12 cellular contexts compared by ENCODE assay signal in genomic region chr12:109595321-109595902, GRCh38. TPM values are rescaled to one million over a fixed set of nuclear protein-coding genes. Genes with fewer than 3 reads are reported as not detected.
DNase-seq lines count a peak whose midpoint lies in the region; ATAC-seq and TF ChIP-seq lines count a peak whose summit lies in the region.
"Had no signal": no experiment of that assay in that cellular context is flagged by ENCODE, and none has a peak within 500 bp of the region (broad histone marks: within the 10 kb centered on the region; RNA-seq: fewer than 3 reads in every experiment).

No MANE protein-coding gene starts in this region.

- intact Hi-C loops in CD14-positive monocyte (cut with micrococcal nuclease): no loop called here

- peaks cover 7 to 23% (median 14%) of the 10 kb centered on the region in 3 donors for H3K27me3 Mint-ChIP-seq in CD14-positive monocyte (ENCODE audit: low read depth in 3 of 3)
- H3K27me3 Mint-ChIP-seq in T-helper 17 cell: no peaks in the 10 kb centered on the region
- no peaks in the 10 kb centered on the region for H3K27me3 Mint-ChIP-seq in effector memory CD8-positive, alpha-beta T cell

- no peaks in the 10 kb centered on the region for H3K9me3 ChIP-seq in T-helper 17 cell (ENCODE audit: control insufficient read depth, low read length, poor library complexity, severe bottlenecking)
- H3K9me3 ChIP-seq: Caco-2 had no signal

- DNase-seq in CD14-positive monocyte (ENCODE audit: low spot score): no peak
- DNase-seq in GM12865 (ENCODE audit: low read depth): peak; percentile 36
- peak in 1 of 3 donors; percentile 11 for DNase-seq in T-helper 17 cell
- DNase-seq in effector memory CD8-positive, alpha-beta T cell: no peak
- no peak for DNase-seq in AG20443 (ENCODE audit: low spot score)
- DNase-seq in AG08395 (ENCODE audit: low spot score): no peak
- no peak for DNase-seq in foreskin melanocyte
- DNase-seq: Caco-2, kidney glomerular epithelial cell, T1000 had no signal

- ATAC-seq in T-helper 17 cell (peak; percentile 76), SK-N-SH treated with all-trans-retinoic acid at 6 μM for 48 hours (no peak)
- ATAC-seq in effector memory CD8-positive, alpha-beta T cell (replicated peaks): peak; percentile 57

- H3K36me3 Mint-ChIP-seq in CD14-positive monocyte: peaks cover 25 to 33% of the 10 kb centered on the region in 2 donors
- H3K36me3 Mint-ChIP-seq in T-helper 17 cell (ENCODE audit: low read depth): no peaks in the 10 kb centered on the region
- H3K36me3 Mint-ChIP-seq in effector memory CD8-positive, alpha-beta T cell (ENCODE audit: insufficient read depth): peaks cover 11% of the 10 kb centered on the region

- H3K4me1 Mint-ChIP-seq in CD14-positive monocyte: peaks cover 22% of the 10 kb centered on the region
- peaks cover 32% of the 10 kb centered on the region for H3K4me1 Mint-ChIP-seq in T-helper 17 cell
- H3K4me1 Mint-ChIP-seq in effector memory CD8-positive, alpha-beta T cell (ENCODE audit: low read depth in 2 of 2): peaks cover 23% of the 10 kb centered on the region in 2 donors

- TF ChIP-seq CTCF in CD14-positive monocyte (IDR thresholded peaks at IDR 0.05) (no peak), GM12865 (IDR thresholded peaks at IDR 0.05; ENCODE audit: insufficient read depth, low read depth, low read length, missing control alignments) (no peak)

- no peak overlapping the region for H3K4me3 ChIP-seq in GM12865 (ENCODE audit: low read depth, low read length)
- H3K4me3 ChIP-seq: cardiac muscle cell had no signal

- H3K4me3 Mint-ChIP-seq in CD14-positive monocyte (peak overlapping the region in 1 of 2 donors; percentile 62), T-helper 17 cell (peak overlapping the region; percentile 43)
- H3K4me3 Mint-ChIP-seq in effector memory CD8-positive, alpha-beta T cell: no peak overlapping the region

- peak overlapping the region in 4 of 7 donors; percentile 15 to 73 (median 48) for H3K27ac Mint-ChIP-seq in CD14-positive monocyte
- H3K27ac Mint-ChIP-seq in T-helper 17 cell: no peak overlapping the region
- peak overlapping the region in 1 of 2 donors; percentile 71 for H3K27ac Mint-ChIP-seq in effector memory CD8-positive, alpha-beta T cell

- H3K9me3 Mint-ChIP-seq in CD14-positive monocyte: peaks cover 0 to 2% (median 0%) of the 10 kb centered on the region in 7 donors
- no peaks in the 10 kb centered on the region for H3K9me3 Mint-ChIP-seq in effector memory CD8-positive, alpha-beta T cell

TF ChIP-seq in SK-N-SH treated with all-trans-retinoic acid at 6 μM for 48 hours, 23 proteins besides CTCF, POLR2A, EP300 and RAD21:
- TF ChIP-seq ZFP3 (CRISPR knock-in tag; IDR thresholded peaks at IDR 0.05): no peak
- no peak for TF ChIP-seq ZC3H10 (CRISPR knock-in tag; IDR thresholded peaks at IDR 0.05)
- no peak for TF ChIP-seq BACH2 (CRISPR knock-in tag; IDR thresholded peaks at IDR 0.05; ENCODE audit: borderline replicate concordance)
- TF ChIP-seq PPARA (CRISPR knock-in tag; IDR thresholded peaks at IDR 0.05; ENCODE audit: borderline replicate concordance): no peak
- no peak for TF ChIP-seq RARB (CRISPR knock-in tag; IDR thresholded peaks at IDR 0.05)
- no peak for TF ChIP-seq ZFP30 (CRISPR knock-in tag; IDR thresholded peaks at IDR 0.05)
- no peak for TF ChIP-seq ARNTL (CRISPR knock-in tag; IDR thresholded peaks at IDR 0.05; ENCODE audit: borderline replicate concordance, low read depth)
- TF ChIP-seq ESRRG (CRISPR knock-in tag; IDR thresholded peaks at IDR 0.05): no peak
- TF ChIP-seq ZNF8 (CRISPR knock-in tag; IDR thresholded peaks at IDR 0.05): no peak
- TF ChIP-seq TOX (CRISPR knock-in tag; IDR thresholded peaks at IDR 0.05; ENCODE audit: borderline replicate concordance): no peak
- TF ChIP-seq CSRNP3 (CRISPR knock-in tag; IDR thresholded peaks at IDR 0.05): no peak
- no peak for TF ChIP-seq PATZ1 (CRISPR knock-in tag; IDR thresholded peaks at IDR 0.05; ENCODE audit: borderline replicate concordance)
- no peak for TF ChIP-seq CREB5 (CRISPR knock-in tag; IDR thresholded peaks at IDR 0.05; ENCODE audit: low read depth)
- TF ChIP-seq POU6F1 (CRISPR knock-in tag; IDR thresholded peaks at IDR 0.05; ENCODE audit: borderline replicate concordance, low read depth): no peak
- no peak for TF ChIP-seq CSDC2 (CRISPR knock-in tag; IDR thresholded peaks at IDR 0.05)
- TF ChIP-seq ZNF565 (CRISPR knock-in tag; conservative IDR thresholded peaks at IDR 0.05; ENCODE audit: low read depth): no peak
- no peak for TF ChIP-seq ISL1 (CRISPR knock-in tag; IDR thresholded peaks at IDR 0.05)
- TF ChIP-seq ZNF70 (CRISPR knock-in tag; IDR thresholded peaks at IDR 0.05): no peak
- no peak for TF ChIP-seq SNAI2 (CRISPR knock-in tag; IDR thresholded peaks at IDR 0.05)
- no peak for TF ChIP-seq OSR1 (CRISPR knock-in tag; IDR thresholded peaks at IDR 0.05)
TF ChIP-seq in SK-N-SH treated with all-trans-retinoic acid at 6 μM for 48 hours: peak in this region for 0.

RNA-seq across cellular contexts. Expression of gene MVK, which starts 21.8 kb away (rescaled TPM):
- 1 to 10 TPM; 1.1 to 1.6 TPM for polyA plus RNA-seq in CD14-positive monocyte
- 10 to 100 TPM; 10.8 to 14.8 TPM for total RNA-seq in T-helper 17 cell

RNA-seq across cellular contexts. Expression of gene MMAB, which starts 22.1 kb away (rescaled TPM):
- 10 to 100 TPM; 12.4 to 15.6 TPM for polyA plus RNA-seq in CD14-positive monocyte
- 10 to 100 TPM in 1 of 2 donors, 1 to 10 TPM in 1; 8.0 to 12.1 TPM for total RNA-seq in T-helper 17 cell
